ENCODE assay signal across 1 cellular context in genomic region chr15:32715276-32715675, GRCh38.
TF ChIP-seq lines count a peak whose summit lies in the region.

No MANE protein-coding gene starts in this region.

TF ChIP-seq in GM12878, 131 proteins besides CTCF, POLR2A, EP300 and RAD21 (continued from another document):
- TF ChIP-seq IRF4 (IDR thresholded peaks at IDR 0.05; ENCODE audit: low read depth, low read length) = no peak
- TF ChIP-seq IKZF2 (IDR thresholded peaks at IDR 0.05) = 0 out of 4 replicates have a peak, but pooled peaks of 1 of the 2 experiments have one; percentile 33
- TF ChIP-seq ZNF687 (IDR thresholded peaks at IDR 0.05) = no peak
- no peak for TF ChIP-seq KAT2A (conservative IDR thresholded peaks at IDR 0.05; ENCODE audit: control insufficient read depth, low read depth, low read length)
